In the genomic region with DNA sequence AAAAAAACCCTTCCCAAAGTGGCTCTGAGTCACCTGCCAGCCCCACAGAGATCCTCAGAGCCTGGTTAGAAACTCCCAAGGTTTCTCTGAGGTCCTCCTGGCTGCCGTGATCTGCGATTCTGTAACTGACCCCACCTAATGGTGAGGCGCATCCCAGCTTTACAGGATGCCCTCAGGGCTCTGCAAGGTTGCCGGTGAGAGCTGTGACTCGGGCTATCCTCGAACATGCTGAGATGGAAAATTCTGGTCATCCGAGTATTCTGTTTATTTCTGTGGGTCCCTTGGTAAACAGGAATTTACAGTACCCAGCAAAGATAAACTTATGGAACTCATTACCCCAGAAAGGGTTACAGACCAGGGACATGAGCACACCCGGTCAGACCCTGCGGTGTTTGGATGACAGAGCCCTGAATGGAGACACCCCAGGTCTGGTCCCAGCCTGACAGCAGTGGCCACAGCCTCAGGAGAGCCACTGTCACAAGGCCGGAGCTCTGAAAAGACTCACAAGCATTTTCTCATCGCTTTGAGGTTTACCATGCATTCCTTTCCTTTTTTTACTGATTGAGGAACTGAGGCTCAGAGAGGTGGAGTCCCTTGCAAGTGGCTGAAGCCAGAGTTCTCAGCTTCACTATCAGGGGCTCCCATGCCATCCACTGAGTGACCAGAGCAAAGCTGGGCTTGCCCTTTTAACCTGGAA, we compare ENCODE assay signal across 12 cellular contexts. TPM values are rescaled to one million over a fixed set of nuclear protein-coding genes. Genes with fewer than 3 reads are reported as not detected.
DNase-seq lines count a peak whose midpoint lies in the region; ATAC-seq and TF ChIP-seq lines count a peak whose summit lies in the region.
"Had no signal": no experiment of that assay in that cellular context is flagged by ENCODE, and none has a peak within 500 bp of the region (broad histone marks: within the 10 kb centered on the region; RNA-seq: fewer than 3 reads in every experiment).

No MANE protein-coding gene starts in this region.

- H3K9me3 ChIP-seq in HUES48 (ENCODE audit: control insufficient read depth, insufficient read depth, low read length), result no peaks in the 10 kb centered on the region
- H3K9me3 ChIP-seq: colonic mucosa, thoracic aorta had no signal

- peaks cover 9% of the 10 kb centered on the region for H3K4me1 ChIP-seq in HUES48 (ENCODE audit: control insufficient read depth, insufficient read depth, low read length)
- H3K4me1 ChIP-seq: colonic mucosa had no signal

- CTCF ChIA-PET in activated CD8-positive, alpha-beta T cell treated with anti-CD3 and anti-CD28 coated beads for 36 hours (lab: Charles Lee), result interaction anchor here (0.9 to 2.3 kb wide), 4 partner anchors 9 to 63 kb away, joined by 3 to 8 read pairs (median 3); no protein-coding TSS in a partner anchor

- H3K36me3 Mint-ChIP-seq in activated CD8-positive, alpha-beta T cell treated with anti-CD3 and anti-CD28 coated beads for 36 hours (ENCODE audit: low read depth), result no peaks in the 10 kb centered on the region
- H3K36me3 Mint-ChIP-seq: naive B cell had no signal

- H3K27me3 Mint-ChIP-seq in activated CD8-positive, alpha-beta T cell treated with anti-CD3 and anti-CD28 coated beads for 36 hours, result no peaks in the 10 kb centered on the region

- no peaks in the 10 kb centered on the region for H3K9me3 Mint-ChIP-seq in activated CD8-positive, alpha-beta T cell treated with anti-CD3 and anti-CD28 coated beads for 36 hours
- H3K9me3 Mint-ChIP-seq: naive B cell had no signal

- no peak overlapping the region for H3K4me3 Mint-ChIP-seq in activated CD8-positive, alpha-beta T cell treated with anti-CD3 and anti-CD28 coated beads for 36 hours

- no peak overlapping the region for H3K9ac ChIP-seq in HUES48 (ENCODE audit: low read depth, low read length)

- peak overlapping the region; percentile 14 for H3K27ac Mint-ChIP-seq in activated CD8-positive, alpha-beta T cell treated with anti-CD3 and anti-CD28 coated beads for 36 hours

- H3K27me3 ChIP-seq in HUES48 (ENCODE audit: control insufficient read depth, insufficient read depth, low read length), result no peaks in the 10 kb centered on the region
- H3K27me3 ChIP-seq: colonic mucosa had no signal

- peaks cover 72% of the 10 kb centered on the region for H3K4me1 Mint-ChIP-seq in activated CD8-positive, alpha-beta T cell treated with anti-CD3 and anti-CD28 coated beads for 36 hours (ENCODE audit: low read depth)

- ATAC-seq in activated CD8-positive, alpha-beta T cell treated with anti-CD3 and anti-CD28 coated beads for 36 hours, result no peak
- no peak for ATAC-seq in GM19351 (IDR thresholded peaks at IDR 0.05; ENCODE audit: unreplicated experiment)

- TF ChIP-seq CTCF in activated CD8-positive, alpha-beta T cell treated with anti-CD3 and anti-CD28 coated beads for 36 hours (IDR thresholded peaks at IDR 0.05), result no peak

- DNase-seq in Daoy (ENCODE audit: low read depth) (peak; percentile 88), myocyte (ENCODE audit: low read depth) (peak; percentile 84), medulla oblongata (ENCODE audit: extremely low spot score) (no peak), GM19238 (ENCODE audit: insufficient read length, low spot score) (no peak)
- DNase-seq in activated CD8-positive, alpha-beta T cell treated with anti-CD3 and anti-CD28 coated beads for 36 hours, result no peak
- DNase-seq in activated effector memory CD4-positive, alpha-beta T cell treated with Interleukin-2 at 50 U/mL for 16 hours, result no peak
- DNase-seq: colonic mucosa, naive B cell, NCI-H1105 treated with DMSO at 0.1 percent for 48 hours had no signal

- POLR2A ChIA-PET in activated CD8-positive, alpha-beta T cell treated with anti-CD3 and anti-CD28 coated beads for 36 hours (lab: Charles Lee), result interaction anchor here (1.8 kb wide), 1 partner anchor 22 kb away, joined by 4 read pairs; the partner anchor contains the start of gene LIF

- H3K4me3 ChIP-seq in HUES48 (ENCODE audit: low read depth, low read length), result no peak overlapping the region
- H3K4me3 ChIP-seq: colonic mucosa, thoracic aorta had no signal

- H3K36me3 ChIP-seq in HUES48 (ENCODE audit: control insufficient read depth, insufficient read depth, low read length), result no peaks in the 10 kb centered on the region
- H3K36me3 ChIP-seq: colonic mucosa, thoracic aorta had no signal

- intact Hi-C loops in activated CD8-positive, alpha-beta T cell treated with anti-CD3 and anti-CD28 coated beads for 36 hours (cut with micrococcal nuclease), result no loop called here

- peak overlapping the region; percentile 48 for H3K27ac ChIP-seq in HUES48 (ENCODE audit: low read depth, low read length)
- H3K27ac ChIP-seq: colonic mucosa, thoracic aorta had no signal

RNA-seq across cellular contexts. Expression of gene LIF, which starts 22.2 kb away (rescaled TPM):
- 33.3 and 35.2 TPM in 2 replicates for total RNA-seq in Daoy (2014; rRNA removed; shearing (Covaris generic))
- total RNA-seq in activated CD8-positive, alpha-beta T cell treated with anti-CD3 and anti-CD28 coated beads for 36 hours, result 100 to 1,000 TPM; 160 to 161 TPM
- 13.5 and 14.8 TPM in 2 replicates for total RNA-seq in myocyte
- polyA plus RNA-seq in myocyte (2012), result 151 TPM

RNA-seq across cellular contexts. Expression of gene OSM, which starts 42.3 kb away (rescaled TPM):
- total RNA-seq in Daoy (2014; rRNA removed; shearing (Covaris generic)), result 0.06 TPM in 1 of 2 replicates, not detected in the other
- total RNA-seq in activated CD8-positive, alpha-beta T cell treated with anti-CD3 and anti-CD28 coated beads for 36 hours, result 10 to 100 TPM; 44.3 to 45.7 TPM
- total RNA-seq in myocyte, result not detected in 2 replicates
- 0.08 TPM for polyA plus RNA-seq in myocyte (2012)

Comparison
In these comparisons a context has a peak if more than half of its experiments do, and no peak if none do; other contexts are left out.
1. DNase-seq: peak in Daoy (single experiment) and myocyte (single experiment); none in activated CD8-positive, alpha-beta T cell treated with anti-CD3 and anti-CD28 coated beads for 36 hours (single experiment), medulla oblongata (single experiment), activated effector memory CD4-positive, alpha-beta T cell treated with Interleukin-2 at 50 U/mL for 16 hours (single experiment) and GM19238 (single experiment).
2. RNA of gene OSM, which starts 42.3 kb away (total RNA-seq): 44.3 to 45.7 TPM in activated CD8-positive, alpha-beta T cell treated with anti-CD3 and anti-CD28 coated beads for 36 hours; 0.06 TPM in Daoy and not detected in myocyte; every median in the first group is over 10 times any median in the second.